Comparison of ENCODE assay signal across 30 cellular contexts in the genomic region with DNA sequence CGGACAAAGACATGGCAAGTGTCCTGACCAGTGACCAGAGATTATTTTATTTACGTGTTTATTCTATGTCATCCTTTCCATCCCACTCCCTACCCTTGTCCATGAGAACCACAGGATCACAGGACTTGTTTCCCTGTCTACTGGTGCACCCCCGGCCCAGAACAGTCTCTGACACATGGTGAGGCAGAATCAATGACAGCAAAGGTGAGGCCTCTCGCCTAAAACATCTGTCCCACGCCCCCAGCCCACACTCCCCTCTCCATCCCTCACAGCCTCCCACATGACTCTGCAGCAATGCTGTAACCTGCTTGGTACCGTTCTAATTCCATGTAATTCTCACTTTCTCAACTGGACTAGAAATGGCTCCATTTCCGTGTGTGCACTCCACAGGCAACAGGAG.
"Had no signal": no experiment of that assay in that cellular context is flagged by ENCODE, and none has a peak within 500 bp of the region (broad histone marks: within the 10 kb centered on the region; RNA-seq: fewer than 3 reads in every experiment).

No MANE protein-coding gene starts in this region.

- H3K36me3 ChIP-seq: adrenal gland, ascending aorta, brain microvascular endothelial cell, breast epithelium, cardiac muscle cell had no signal

- H3K4me1 ChIP-seq: adrenal gland, ascending aorta, body of pancreas, breast epithelium had no signal

- H3K4me3 ChIP-seq: adrenal gland, ascending aorta, body of pancreas, breast epithelium, cardiac muscle cell had no signal

- H3K27ac ChIP-seq: adrenal gland, ascending aorta, body of pancreas, brain microvascular endothelial cell, breast epithelium, cardiac muscle cell had no signal

- H3K9me3 ChIP-seq: adrenal gland, ascending aorta, body of pancreas, breast epithelium had no signal

- ATAC-seq: activated naive CD4-positive, alpha-beta T cell treated with anti-CD3 and anti-CD28 coated beads, Interleukin-2, amount 50 U/mL, for 72 hours; activated naive CD8-positive, alpha-beta T cell treated with anti-CD3 and anti-CD28 coated beads, Interleukin-2, amount 50 U/mL, for 24 hours; activated T-cell treated with anti-CD3 and anti-CD28 coated beads, Interleukin-2, amount 50 U/mL, for 4 hours; activated T-cell treated with anti-CD3 and anti-CD28 coated beads, Interleukin-2, amount 50 U/mL, for 72 hours; activated T-helper 17 cell treated with anti-CD3 and anti-CD28 coated beads, Interleukin-2, amount 50 U/mL, for 72 hours; body of pancreas had no signal

- H3K27me3 ChIP-seq: adrenal gland, ascending aorta, body of pancreas, brain microvascular endothelial cell, cardiac muscle cell had no signal

- DNase-seq: activated effector memory CD4-positive, alpha-beta T cell treated with anti-CD3 and anti-CD28 coated beads, Interleukin-2, amount 50 U/mL, for 16 hours; activated effector memory CD4-positive, alpha-beta T cell treated with Interleukin-2 at 50 U/mL for 16 hours; activated gamma-delta T cell; activated gamma-delta T cell treated with Interleukin-2 at 50 U/mL for 16 hours; activated naive CD4-positive, alpha-beta T cell; activated naive CD4-positive, alpha-beta T cell treated with anti-CD3 and anti-CD28 coated beads for 36 hours; activated naive CD4-positive, alpha-beta T cell treated with anti-CD3 and anti-CD28 coated beads, Interleukin-2, amount 10 ng/mL, durations not matched to agents 7 days and 5 days; activated naive CD4-positive, alpha-beta T cell treated with anti-CD3 and anti-CD28 coated beads, Interleukin-2, amount 50 U/mL, for 16 hours; activated naive CD4-positive, alpha-beta T cell treated with Interleukin-2 at 50 U/mL for 16 hours; activated naive CD8-positive, alpha-beta T cell treated with anti-CD3 and anti-CD28 coated beads for 36 hours; activated naive CD8-positive, alpha-beta T cell treated with anti-CD3 and anti-CD28 coated beads, Interleukin-2, amount 10 ng/mL, durations not matched to agents 7 days and 5 days; activated naive CD8-positive, alpha-beta T cell treated with anti-CD3 and anti-CD28 coated beads, Interleukin-2, amount 50 U/mL, for 24 hours; activated T-cell treated with anti-CD3 and anti-CD28 coated beads, Interleukin-2, amount 50 U/mL, for 1 hour; activated T-cell treated with anti-CD3 and anti-CD28 coated beads, Interleukin-2, amount 50 U/mL, for 24 hours; activated T-cell treated with anti-CD3 and anti-CD28 coated beads, Interleukin-2, amount 50 U/mL, for 4 hours; activated T-cell treated with anti-CD3 and anti-CD28 coated beads, Interleukin-2, amount 50 U/mL, for 48 hours; activated T-cell treated with anti-CD3 and anti-CD28 coated beads, Interleukin-2, amount 50 U/mL, for 72 hours; adrenal gland; amniotic stem cell; aorta; body of pancreas; brain microvascular endothelial cell; caudate nucleus; central memory CD4-positive, alpha-beta T cell; cerebellar nuclear complex had no signal
